ENCODE assay signal across 13 cellular contexts in genomic region chr16:1828645-1829410, GRCh38. TPM values are rescaled to one million over a fixed set of nuclear protein-coding genes. Genes with fewer than 3 reads are reported as not detected.
A peak's percentile ranks its signal among the peaks of the same experiment; 100 is the strongest.
DNase-seq lines count a peak whose midpoint lies in the region; ATAC-seq, FAIRE-seq and TF ChIP-seq lines count a peak whose summit lies in the region.
"Had no signal": no experiment of that assay in that cellular context is flagged by ENCODE, and none has a peak within 500 bp of the region (broad histone marks: within the 10 kb centered on the region; RNA-seq: fewer than 3 reads in every experiment).

No MANE protein-coding gene starts in this region.

- H3K27me3 ChIP-seq in heart left ventricle = no peaks in the 10 kb centered on the region
- H3K27me3 ChIP-seq in transverse colon = no peaks in the 10 kb centered on the region
- H3K27me3 ChIP-seq: gastrocnemius medialis, uterus had no signal

- no peak for TF ChIP-seq POLR2A in heart left ventricle (IDR thresholded peaks at IDR 0.05)
- no peak for TF ChIP-seq POLR2A in transverse colon (IDR thresholded peaks at IDR 0.05)

- ATAC-seq in heart left ventricle (no peak), HG03095 (IDR thresholded peaks at IDR 0.05; ENCODE audit: unreplicated experiment) (no peak), GM18868 (IDR thresholded peaks at IDR 0.05; ENCODE audit: unreplicated experiment) (no peak)
- ATAC-seq: gastrocnemius medialis had no signal

- H3K4me1 Mint-ChIP-seq in activated CD4-positive, alpha-beta memory T cell treated with anti-CD3 and anti-CD28 coated beads, Interleukin-2, amount 10 ng/mL, durations not matched to agents 7 days and 5 days = peaks cover 42% of the 10 kb centered on the region

- CTCF ChIA-PET in activated CD4-positive, alpha-beta memory T cell treated with anti-CD3 and anti-CD28 coated beads, Interleukin-2, amount 10 ng/mL, durations not matched to agents 7 days and 5 days (lab: Charles Lee) = interaction anchor here (1.1 kb wide), 1 partner anchor 10 kb away, joined by 3 read pairs; no protein-coding TSS in a partner anchor

- H3K27ac Mint-ChIP-seq in activated CD4-positive, alpha-beta memory T cell treated with anti-CD3 and anti-CD28 coated beads, Interleukin-2, amount 10 ng/mL, durations not matched to agents 7 days and 5 days = no peak overlapping the region

- no peak overlapping the region for H3K27ac ChIP-seq in heart left ventricle
- peak overlapping the region; percentile 51 to 66 for H3K27ac ChIP-seq in kidney (ENCODE audit: low read depth in 2 of 2, low read length in 2 of 2)
- peak overlapping the region; percentile 80 to 97 (median 94) for H3K27ac ChIP-seq in transverse colon
- H3K27ac ChIP-seq: uterus had no signal

- H3K9me3 Mint-ChIP-seq in activated CD4-positive, alpha-beta memory T cell treated with anti-CD3 and anti-CD28 coated beads, Interleukin-2, amount 10 ng/mL, durations not matched to agents 7 days and 5 days = no peaks in the 10 kb centered on the region

- FAIRE-seq in kidney (lab: Jason Lieb, UNC) = no peak

- intact Hi-C loops in heart left ventricle (cut with DNase I) = no loop called here
- intact Hi-C loops in cardiac septum (cut with DNase I) = loop anchor here (5.0 kb wide), 1 partner anchor 352 kb away; the partner anchor contains the start of gene CLCN7
- intact Hi-C loops in kidney (cut with DNase I) = no loop called here
- intact Hi-C loops in transverse colon (cut with DNase I; ENCODE audit: low total_unique reads) = no loop called here

- WGBS in heart left ventricle, 4 donors = 46 to 57% (median 55%) methylated on average over 11 of the region's 11 CpGs
- WGBS in transverse colon (ENCODE audit: low coverage in 1 of 2), 2 donors = 48 to 49% methylated on average over 4 to 11 of the region's 11 CpGs

- POLR2A ChIA-PET in activated CD4-positive, alpha-beta memory T cell treated with anti-CD3 and anti-CD28 coated beads, Interleukin-2, amount 10 ng/mL, durations not matched to agents 7 days and 5 days (lab: Charles Lee) = interaction anchor here (1.1 kb wide), 1 partner anchor 9 kb away, joined by 4 read pairs; no protein-coding TSS in a partner anchor

- no peaks in the 10 kb centered on the region for H3K27me3 Mint-ChIP-seq in activated CD4-positive, alpha-beta memory T cell treated with anti-CD3 and anti-CD28 coated beads, Interleukin-2, amount 10 ng/mL, durations not matched to agents 7 days and 5 days

- peak overlapping the region; percentile 27 to 46 for H3K9ac ChIP-seq in kidney (ENCODE audit: low read length in 2 of 2)

- TF ChIP-seq CTCF in heart left ventricle (IDR thresholded peaks at IDR 0.05) = no peak
- no peak for TF ChIP-seq CTCF in kidney (IDR thresholded peaks at IDR 0.05; ENCODE audit: borderline replicate concordance, extremely low read depth, insufficient read depth)
- TF ChIP-seq CTCF in transverse colon (IDR thresholded peaks at IDR 0.05) = no peak
- TF ChIP-seq CTCF in GM13977 (IDR thresholded peaks at IDR 0.05; ENCODE audit: extremely low read depth, insufficient read depth, missing control alignments) = no peak

- peaks cover 0 to 22% (median 13%) of the 10 kb centered on the region in 9 donors for H3K36me3 ChIP-seq in heart left ventricle
- peaks cover 0 to 2% of the 10 kb centered on the region in 2 donors for H3K36me3 ChIP-seq in kidney (ENCODE audit: control insufficient read depth in 1 of 2, insufficient read depth in 2 of 2, low read length in 2 of 2)
- H3K36me3 ChIP-seq in transverse colon = peaks cover 0 to 5% (median 0%) of the 10 kb centered on the region in 4 donors
- H3K36me3 ChIP-seq: gastrocnemius medialis, uterus had no signal

- H3K36me3 Mint-ChIP-seq in activated CD4-positive, alpha-beta memory T cell treated with anti-CD3 and anti-CD28 coated beads, Interleukin-2, amount 10 ng/mL, durations not matched to agents 7 days and 5 days (ENCODE audit: low read depth) = peaks cover 4% of the 10 kb centered on the region

- TF ChIP-seq EP300 in transverse colon (IDR thresholded peaks at IDR 0.05; ENCODE audit: low read depth) = no peak

- H3K4me3 ChIP-seq in heart left ventricle (peak overlapping the region in 8 of 12 donors; percentile 6 to 99 (median 82)), kidney (ENCODE audit: low read length in 2 of 2) (peak overlapping the region; percentile 75 to 100), transverse colon (peak overlapping the region in 3 of 4 donors; percentile 62 to 74 (median 63))

- H3K4me1 ChIP-seq in heart left ventricle = peaks cover 9 to 53% (median 41%) of the 10 kb centered on the region in 12 donors
- peaks cover 3 to 23% of the 10 kb centered on the region in 2 donors for H3K4me1 ChIP-seq in kidney (ENCODE audit: control insufficient read depth in 1 of 2, insufficient read depth in 1 of 2, low read depth in 1 of 2, low read length in 2 of 2)
- H3K4me1 ChIP-seq in transverse colon = peaks cover 22 to 45% (median 35%) of the 10 kb centered on the region in 4 donors

- peak overlapping the region; percentile 14 for H3K4me3 Mint-ChIP-seq in activated CD4-positive, alpha-beta memory T cell treated with anti-CD3 and anti-CD28 coated beads, Interleukin-2, amount 10 ng/mL, durations not matched to agents 7 days and 5 days

- DNase-seq in heart left ventricle (no peak), cardiac septum (ENCODE audit: low spot score) (no peak), kidney (no peak), transverse colon (no peak), GM13977 (ENCODE audit: low spot score) (no peak)
- DNase-seq in activated CD4-positive, alpha-beta memory T cell treated with anti-CD3 and anti-CD28 coated beads, Interleukin-2, amount 10 ng/mL, durations not matched to agents 7 days and 5 days = no peak
- DNase-seq: DMS79 treated with DMSO at 0.1 percent for 48 hours; gastrocnemius medialis; NCI-H510A; stimulated activated CD4-positive, alpha-beta T cell treated with anti-CD3 and anti-CD28 coated beads, Interleukin-12 subunit alpha, Interleukin-12 subunit beta, amount 100 ng/mL, for 4 hours; uterus had no signal

- H3K9me3 ChIP-seq in heart left ventricle = no peaks in the 10 kb centered on the region
- H3K9me3 ChIP-seq in kidney (ENCODE audit: control insufficient read depth in 1 of 2, low read length in 2 of 2) = no peaks in the 10 kb centered on the region
- H3K9me3 ChIP-seq in transverse colon = no peaks in the 10 kb centered on the region
- H3K9me3 ChIP-seq: gastrocnemius medialis, uterus had no signal

- in situ Hi-C loops in transverse colon (cut with MboI; ENCODE audit: low pct_ligation_motif_present in 1 of 4, low pct_unique_long_range_greater_than_20kb in 1 of 4, low sequenced_read_pairs in 3 of 4) = no loop called here
- in situ Hi-C loops in GM13977 (cut with MboI; ENCODE audit: low pct_unique_long_range_greater_than_20kb, low sequenced_read_pairs, unreplicated experiment) = no loop called here

RNA-seq across cellular contexts. Expression of gene FAHD1, which starts 1.8 kb away (rescaled TPM):
- total RNA-seq in heart left ventricle = 10 to 100 TPM; 19.2 to 83.8 (median 28.4) TPM
- 10 to 100 TPM; 46.8 to 47.4 TPM for polyA plus RNA-seq in heart left ventricle
- 20.5 TPM for total RNA-seq in cardiac septum
- total RNA-seq in activated CD4-positive, alpha-beta memory T cell treated with anti-CD3 and anti-CD28 coated beads, Interleukin-2, amount 10 ng/mL, durations not matched to agents 7 days and 5 days = 1 to 10 TPM; 7.7 to 7.9 TPM
- 36.4 TPM for total RNA-seq in kidney
- polyA plus RNA-seq in kidney (ENCODE audit: insufficient read depth, low read depth, low replicate concordance) = 108 TPM
- total RNA-seq in transverse colon = 100 to 1,000 TPM in 2 of 4 donors, 10 to 100 TPM in 2; 88.0 to 149 (median 104) TPM

RNA-seq across cellular contexts. Expression of gene HAGH, which starts 2.2 kb away (rescaled TPM):
- total RNA-seq in heart left ventricle (100 to 1,000 TPM; 111 to 358 (median 165) TPM), cardiac septum (166 TPM), kidney (48.1 TPM), transverse colon (100 to 1,000 TPM in 2 of 4 donors, 10 to 100 TPM in 2; 40.6 to 403 (median 121) TPM)
- polyA plus RNA-seq in heart left ventricle (100 to 1,000 TPM; 155 to 226 TPM), kidney (ENCODE audit: insufficient read depth, low read depth, low replicate concordance) (258 TPM)
- 10 to 100 TPM; 51.3 to 51.8 TPM for total RNA-seq in activated CD4-positive, alpha-beta memory T cell treated with anti-CD3 and anti-CD28 coated beads, Interleukin-2, amount 10 ng/mL, durations not matched to agents 7 days and 5 days

RNA-seq across cellular contexts. Expression of gene IGFALS, which starts 35.3 kb away (rescaled TPM):
- total RNA-seq in heart left ventricle (under 1 TPM in 2 of 9 donors, not detected in 7; 0.12 to 0.38 TPM), cardiac septum (0.19 TPM), kidney (1.4 TPM), transverse colon (10 to 100 TPM in 1 of 4 donors, under 1 TPM in 2, not detected in 1; 0.27 to 10.8 (median 0.48) TPM)
- polyA plus RNA-seq in heart left ventricle (under 1 TPM in 1 of 2 donors, not detected in 1; 0.23 TPM), kidney (ENCODE audit: insufficient read depth, low read depth, low replicate concordance) (2.9 TPM)
- total RNA-seq in activated CD4-positive, alpha-beta memory T cell treated with anti-CD3 and anti-CD28 coated beads, Interleukin-2, amount 10 ng/mL, durations not matched to agents 7 days and 5 days = under 1 TPM in 1 of 2 experiments, not detected in 1; 0.23 TPM

RNA-seq across cellular contexts. Expression of gene MEIOB, which starts 43.1 kb away (rescaled TPM):
- total RNA-seq in heart left ventricle = not detected
- polyA plus RNA-seq in heart left ventricle = not detected
- not detected for total RNA-seq in cardiac septum
- total RNA-seq in activated CD4-positive, alpha-beta memory T cell treated with anti-CD3 and anti-CD28 coated beads, Interleukin-2, amount 10 ng/mL, durations not matched to agents 7 days and 5 days = under 1 TPM in 1 of 2 experiments, not detected in 1; 0.18 TPM
- total RNA-seq in kidney = 0.16 TPM
- 1.4 TPM for polyA plus RNA-seq in kidney (ENCODE audit: insufficient read depth, low read depth, low replicate concordance)
- not detected for total RNA-seq in transverse colon
- total RNA-seq: gastrocnemius medialis had no signal

RNA-seq across cellular contexts. Expression of gene NUBP2, which starts 46.1 kb away (rescaled TPM):
- 10 to 100 TPM; 26.7 to 81.9 (median 30.1) TPM for total RNA-seq in heart left ventricle
- polyA plus RNA-seq in heart left ventricle = 10 to 100 TPM; 41.2 to 63.1 TPM
- 32.3 TPM for total RNA-seq in cardiac septum
- 10 to 100 TPM; 40.8 to 43.5 TPM for total RNA-seq in activated CD4-positive, alpha-beta memory T cell treated with anti-CD3 and anti-CD28 coated beads, Interleukin-2, amount 10 ng/mL, durations not matched to agents 7 days and 5 days
- 42.8 TPM for total RNA-seq in kidney
- 71.1 TPM for polyA plus RNA-seq in kidney (ENCODE audit: insufficient read depth, low read depth, low replicate concordance)
- 100 to 1,000 TPM in 1 of 4 donors, 10 to 100 TPM in 3; 15.3 to 165 (median 59.6) TPM for total RNA-seq in transverse colon

Comparison
In these comparisons a context has a peak if more than half of its experiments do, and no peak if none do; other contexts are left out.
1. H3K27ac ChIP-seq: peak in kidney (2 of 2) and transverse colon (4 of 4); none in heart left ventricle (0 of 12).
2. Peak in every context shown above with its lines, with median percentiles within 50 percentile points of each other: H3K4me3 ChIP-seq.